In the genomic region with DNA sequence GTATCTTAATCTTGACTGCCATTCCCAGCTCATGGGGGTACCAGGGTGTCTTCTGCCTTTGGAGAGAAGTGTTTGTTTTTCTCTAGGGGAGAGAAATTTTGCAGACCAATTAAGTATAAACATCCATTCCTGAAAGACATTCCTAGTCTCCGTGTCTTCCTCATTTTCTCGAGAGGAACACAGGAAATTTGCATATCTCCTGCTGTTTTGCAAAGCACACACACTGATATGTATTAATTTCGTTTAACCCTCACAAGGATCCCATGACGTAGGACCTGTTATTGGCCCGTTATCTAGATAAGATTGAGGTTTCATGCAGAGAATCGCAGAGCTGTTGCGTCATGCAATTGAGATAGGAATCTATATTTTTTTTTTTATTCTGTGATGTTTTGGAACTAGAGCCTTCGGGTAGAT, we compare ENCODE assay signal across 8 cellular contexts. TPM values are rescaled to one million over a fixed set of nuclear protein-coding genes. Genes with fewer than 3 reads are reported as not detected.
A peak's percentile ranks its signal among the peaks of the same experiment; 100 is the strongest.
DNase-seq lines count a peak whose midpoint lies in the region; ATAC-seq and TF ChIP-seq lines count a peak whose summit lies in the region.

No MANE protein-coding gene starts in this region.

- H3K9me3 Mint-ChIP-seq in activated naive CD4-positive, alpha-beta T cell treated with anti-CD3 and anti-CD28 coated beads, Interleukin-2, amount 50 U/mL, for 72 hours, result no peaks in the 10 kb centered on the region

- H3K4me1 ChIP-seq in iPS-20b (ENCODE audit: insufficient read depth, low read length), result peaks cover 21% of the 10 kb centered on the region
- H3K4me1 ChIP-seq in stomach smooth muscle (ENCODE audit: control insufficient read depth, insufficient read depth, low read length), result peaks cover 25% of the 10 kb centered on the region

- no peak for ATAC-seq in activated naive CD4-positive, alpha-beta T cell treated with anti-CD3 and anti-CD28 coated beads, Interleukin-2, amount 50 U/mL, for 72 hours
- ATAC-seq in HG03135 (IDR thresholded peaks at IDR 0.05; ENCODE audit: unreplicated experiment), result no peak

- peak overlapping the region; percentile 98 for H3K4me3 ChIP-seq in LNCaP clone FGC (ENCODE audit: low read depth, low read length)
- peak overlapping the region; percentile 84 for H3K4me3 ChIP-seq in iPS-20b (ENCODE audit: low read length)
- H3K4me3 ChIP-seq in stomach smooth muscle (ENCODE audit: low read length in 2 of 2), result peak overlapping the region; percentile 93 to 95

- peaks cover 16 to 18% of the 10 kb centered on the region in 2 donors for H3K36me3 Mint-ChIP-seq in activated naive CD4-positive, alpha-beta T cell treated with anti-CD3 and anti-CD28 coated beads, Interleukin-2, amount 50 U/mL, for 72 hours

- DNase-seq in Daoy (ENCODE audit: low read depth) (peak; percentile 25), LNCaP clone FGC (ENCODE audit: low read depth) (peak; percentile 61), SHP77 treated with DMSO at 0.1 percent for 48 hours (lab: John Stamatoyannopoulos, UW) (no peak), NCI-H446 treated with DMSO at 0.1 percent for 48 hours (lab: John Stamatoyannopoulos, UW) (no peak)
- no peak for DNase-seq in activated naive CD4-positive, alpha-beta T cell treated with anti-CD3 and anti-CD28 coated beads, Interleukin-2, amount 50 U/mL, for 72 hours (ENCODE audit: low spot score in 2 of 2)

- H3K27ac ChIP-seq in iPS-20b (ENCODE audit: low read length), result peak overlapping the region; percentile 70
- no peak overlapping the region for H3K27ac ChIP-seq in stomach smooth muscle (ENCODE audit: low read length)

- H3K36me3 ChIP-seq in iPS-20b (ENCODE audit: insufficient read depth, low read depth, low read length) (peaks cover 45% of the 10 kb centered on the region), stomach smooth muscle (ENCODE audit: control insufficient read depth in 2 of 2, insufficient read depth in 2 of 2, low read length in 2 of 2) (peaks cover 18 to 26% of the 10 kb centered on the region in 2 donors)

- peaks cover 12% of the 10 kb centered on the region; the same call in 1 of the 2 replicates for H3K27me3 ChIP-seq in iPS-20b (ENCODE audit: insufficient read depth, low read length)
- no peaks in the 10 kb centered on the region for H3K27me3 ChIP-seq in stomach smooth muscle (ENCODE audit: control insufficient read depth in 1 of 2, insufficient read depth in 2 of 2, low read length in 2 of 2)

- H3K9ac ChIP-seq in iPS-20b (ENCODE audit: low read depth, low read length) (peak overlapping the region; percentile 94; the same call in 1 of the 2 replicates), stomach smooth muscle (ENCODE audit: low read length in 2 of 2) (peak overlapping the region; percentile 87 to 88)

- no peak for TF ChIP-seq CTCF in LNCaP clone FGC (IDR thresholded peaks at IDR 0.05; ENCODE audit: control insufficient read depth, extremely low read depth, insufficient read depth)

- H3K27ac Mint-ChIP-seq in activated naive CD4-positive, alpha-beta T cell treated with anti-CD3 and anti-CD28 coated beads, Interleukin-2, amount 50 U/mL, for 72 hours, result peak overlapping the region; percentile 92 to 93

- H3K9me3 ChIP-seq in iPS-20b (ENCODE audit: insufficient read depth, low read depth, low read length) (no peaks in the 10 kb centered on the region), stomach smooth muscle (ENCODE audit: control insufficient read depth in 2 of 2, low read length in 2 of 2) (no peaks in the 10 kb centered on the region)

RNA-seq across cellular contexts. Expression of a gene that starts 0.9 kb away (rescaled TPM):
- 17.3 and 24.0 TPM in 2 replicates for total RNA-seq in Daoy (2014; rRNA removed; shearing (Covaris generic))
- 10 to 100 TPM; 14.5 to 26.3 TPM for total RNA-seq in activated naive CD4-positive, alpha-beta T cell treated with anti-CD3 and anti-CD28 coated beads, Interleukin-2, amount 50 U/mL, for 72 hours

RNA-seq across cellular contexts. Expression of a gene that starts 35.2 kb away (rescaled TPM):
- total RNA-seq in Daoy (2014; rRNA removed; shearing (Covaris generic)), result 28.8 and 41.3 TPM in 2 replicates
- total RNA-seq in activated naive CD4-positive, alpha-beta T cell treated with anti-CD3 and anti-CD28 coated beads, Interleukin-2, amount 50 U/mL, for 72 hours, result 10 to 100 TPM; 22.7 to 40.9 TPM

Comparison
In these comparisons a context has a peak if more than half of its experiments do, and no peak if none do; other contexts are left out.
1. DNase-seq: peak in Daoy (single experiment) and LNCaP clone FGC (single experiment); none in activated naive CD4-positive, alpha-beta T cell treated with anti-CD3 and anti-CD28 coated beads, Interleukin-2, amount 50 U/mL, for 72 hours (0 of 2), SHP77 treated with DMSO at 0.1 percent for 48 hours (single experiment) and NCI-H446 treated with DMSO at 0.1 percent for 48 hours (single experiment).
2. Peak in every context shown above with its lines, with median percentiles within 50 percentile points of each other: H3K4me3 ChIP-seq.